Comparison of ENCODE assay signal across 8 cellular contexts in genomic region chr12:127381043-127381668, GRCh38.
DNase-seq lines count a peak whose midpoint lies in the region; ATAC-seq, FAIRE-seq and TF ChIP-seq lines count a peak whose summit lies in the region.

No MANE protein-coding gene starts in this region.

- no peak overlapping the region for H2AFZ ChIP-seq in OCI-LY7 (ENCODE audit: low read length)

- peak overlapping the region; percentile 45 for H3K4me3 ChIP-seq in AG09309 (ENCODE audit: control insufficient read depth, low read depth, low read length)
- no peak overlapping the region for H3K4me3 ChIP-seq in OCI-LY7 (ENCODE audit: low read depth, low read length, poor library complexity, severe bottlenecking)

- ATAC-seq in HG03342 (IDR thresholded peaks at IDR 0.05; ENCODE audit: unreplicated experiment), result peak; percentile 82

- intact Hi-C loops in OCI-LY7 (cut with micrococcal nuclease; ENCODE audit: unreplicated experiment), result loop anchor here (1.0 to 10.0 kb wide), 2 partner anchors 273 to 1306 kb away; no protein-coding TSS in a partner anchor

- H4K20me1 ChIP-seq in OCI-LY7 (ENCODE audit: insufficient read depth, low read length), result no peaks in the 10 kb centered on the region

- TF ChIP-seq CTCF in AG09309 (IDR thresholded peaks at IDR 0.05; ENCODE audit: control insufficient read depth, insufficient read depth, low read depth, low read length, missing control alignments) (peak; percentile 67), OCI-LY7 (conservative IDR thresholded peaks at IDR 0.05; ENCODE audit: low read length) (peak; percentile 89)

- no peaks in the 10 kb centered on the region for H3K9me3 ChIP-seq in OCI-LY7 (ENCODE audit: low read length)

- H3K79me2 ChIP-seq in OCI-LY7 (ENCODE audit: insufficient read depth, low read depth, low read length), result no peaks in the 10 kb centered on the region

- DNase-seq in AG09309 (ENCODE audit: low read depth), result no peak
- DNase-seq in GM18507 (ENCODE audit: extremely low spot score, insufficient read length, low read depth), result peak; percentile 33
- peak; percentile 24 for DNase-seq in OCI-LY7 (ENCODE audit: low spot score)
- DNase-seq in amygdala (lab: John Stamatoyannopoulos, UW), result peak in 35 of 56 donors; percentile 2 to 70 (median 17)
- peak in 36 of 51 donors; percentile 2 to 73 (median 23) for DNase-seq in hypothalamus (lab: John Stamatoyannopoulos, UW)
- DNase-seq in smooth muscle cell of the brain vasculature (ENCODE audit: low read depth, low spot score), result peak; percentile 13
- DNase-seq in NCI-H2196 treated with DMSO at 0.1 percent for 48 hours (lab: John Stamatoyannopoulos, UW; ENCODE audit: unreplicated experiment), result no peak

- no peak overlapping the region for H3K4me2 ChIP-seq in OCI-LY7 (ENCODE audit: low read length)

- peak; percentile 49 for FAIRE-seq in GM18507 (lab: Jason Lieb, UNC)

- H3K36me3 ChIP-seq in OCI-LY7 (ENCODE audit: insufficient read depth, low read length), result no peaks in the 10 kb centered on the region

- H3K27ac ChIP-seq in OCI-LY7 (ENCODE audit: low read depth, low read length, poor library complexity, severe bottlenecking), result no peak overlapping the region

- no peaks in the 10 kb centered on the region for H3K4me1 ChIP-seq in OCI-LY7 (ENCODE audit: insufficient read depth, low read length, poor library complexity, severe bottlenecking)

- no TSS peak for BruUV-seq in OCI-LY7 (replicated peaks; lab: Mats Ljungman, UMichigan)

- CTCF ChIA-PET in OCI-LY7 (lab: Charles Lee; ENCODE audit: unreplicated experiment), result interaction anchor here (0.9 kb wide), 1 partner anchor 9 kb away, joined by 3 read pairs; no protein-coding TSS in a partner anchor

- H3K9me2 ChIP-seq in OCI-LY7 (ENCODE audit: insufficient read depth, low read length), result no peaks in the 10 kb centered on the region

- POLR2A ChIA-PET in OCI-LY7 (lab: Charles Lee), result interaction anchor here (0.6 kb wide), 1 partner anchor 274 kb away, joined by 3 read pairs; no protein-coding TSS in a partner anchor

Comparison
In these comparisons a context has a peak if more than half of its experiments do, and no peak if none do; other contexts are left out.
1. DNase-seq: peak in GM18507 (single experiment), OCI-LY7 (single experiment), amygdala (35 of 56), hypothalamus (36 of 51) and smooth muscle cell of the brain vasculature (single experiment); none in AG09309 (single experiment) and NCI-H2196 treated with DMSO at 0.1 percent for 48 hours (single experiment).